11 cellular contexts compared by ENCODE assay signal in genomic region chr7:47535704-47536628, GRCh38. TPM values are rescaled to one million over a fixed set of nuclear protein-coding genes. Genes with fewer than 3 reads are reported as not detected.
A peak's percentile ranks its signal among the peaks of the same experiment; 100 is the strongest.
DNase-seq lines count a peak whose midpoint lies in the region; ATAC-seq and TF ChIP-seq lines count a peak whose summit lies in the region.
"Had no signal": no experiment of that assay in that cellular context is flagged by ENCODE, and none has a peak within 500 bp of the region (broad histone marks: within the 10 kb centered on the region; RNA-seq: fewer than 3 reads in every experiment).

No MANE protein-coding gene starts in this region.

- peaks cover 12% of the 10 kb centered on the region for H3K36me3 Mint-ChIP-seq in HFFc6 (ENCODE audit: low read depth)

- no peak for DNase-seq in HFFc6
- no peak for DNase-seq in astrocyte of the cerebellum (ENCODE audit: low read depth)
- peak; percentile 46 for DNase-seq in kidney tubule cell (ENCODE audit: low spot score)
- DNase-seq in stimulated activated CD8-positive, alpha-beta memory T cell treated with anti-CD3 and anti-CD28 coated beads, Interleukin-4, amount 100 ng/mL, for 48 hours = no peak
- no peak for DNase-seq in GOT3 (lab: John Stamatoyannopoulos, UW)
- no peak for DNase-seq in activated naive CD4-positive, alpha-beta T cell (lab: John Stamatoyannopoulos, UW)
- DNase-seq: activated effector memory CD4-positive, alpha-beta T cell treated with Interleukin-2 at 50 U/mL for 16 hours; COR-L47; effector memory CD4-positive, alpha-beta T cell had no signal

- H3K4me2 ChIP-seq in skeletal muscle satellite cell (ENCODE audit: low read length) = peak overlapping the region; percentile 91

- no peak for TF ChIP-seq CTCF in HFFc6 (IDR thresholded peaks at IDR 0.05)
- no peak for TF ChIP-seq CTCF in astrocyte of the cerebellum (IDR thresholded peaks at IDR 0.05; ENCODE audit: low read depth, low read length, missing control alignments)

- H3K27ac Mint-ChIP-seq in HFFc6 = no peak overlapping the region; the same call in 1 of the 2 replicates

- H3K9me3 ChIP-seq in skeletal muscle satellite cell (replicated peaks; ENCODE audit: low read length) = no peaks in the 10 kb centered on the region

- H3K36me3 ChIP-seq in skeletal muscle satellite cell (ENCODE audit: insufficient read depth, low read length) = no peaks in the 10 kb centered on the region

- no peaks in the 10 kb centered on the region for H3K9me3 Mint-ChIP-seq in HFFc6

- no peak for ATAC-seq in HG02798 (IDR thresholded peaks at IDR 0.05; ENCODE audit: poor library complexity, unreplicated experiment)

- H3K27me3 Mint-ChIP-seq in HFFc6 (ENCODE audit: insufficient read depth) = peaks cover 3% of the 10 kb centered on the region; the same call in 1 of the 2 replicates

- in situ Hi-C loops in astrocyte of the cerebellum (cut with HindIII; ENCODE audit: low sequenced_read_pairs) = no loop called here

- H3K9ac ChIP-seq in skeletal muscle satellite cell (ENCODE audit: low read depth, low read length) = no peak overlapping the region

- peaks cover 62% of the 10 kb centered on the region for H3K4me1 Mint-ChIP-seq in HFFc6 (ENCODE audit: low read depth)

- H3K27me3 ChIP-seq in skeletal muscle satellite cell (ENCODE audit: control insufficient read depth, insufficient read depth, low read length) = no peaks in the 10 kb centered on the region

- H3K4me3 ChIP-seq in astrocyte of the cerebellum (ENCODE audit: low read depth, low read length) (peak overlapping the region; percentile 42), skeletal muscle satellite cell (ENCODE audit: low read length) (no peak overlapping the region)

- H3K4me1 ChIP-seq in skeletal muscle satellite cell (ENCODE audit: control insufficient read depth, insufficient read depth, low read length) = peaks cover 24% of the 10 kb centered on the region

- peak overlapping the region; percentile 84 for H3K4me3 Mint-ChIP-seq in HFFc6

RNA-seq across cellular contexts. Expression of gene TNS3, which starts 45.9 kb away (rescaled TPM):
- total RNA-seq in HFFc6 (2021; fragmentation: NEBNext Ultra II Directional; extraction: Animal tissue kit (Norgen Biotek cat#: 25700)) = 10 to 100 TPM; 50.8 to 77.0 (median 67.8) TPM
- 9.9 and 11.4 TPM in 2 replicates for total RNA-seq in skeletal muscle satellite cell (2012; rRNA removed)
